In genomic region chr15:82648257-82649103, GRCh38 we compare ENCODE assay signal across 9 cellular contexts. TPM values are rescaled to one million over a fixed set of nuclear protein-coding genes. Genes with fewer than 3 reads are reported as not detected.
A peak's percentile ranks its signal among the peaks of the same experiment; 100 is the strongest.
DNase-seq lines count a peak whose midpoint lies in the region; ATAC-seq and FAIRE-seq lines count a peak whose summit lies in the region.
"Had no signal": no experiment of that assay in that cellular context is flagged by ENCODE, and none has a peak within 500 bp of the region (broad histone marks: within the 10 kb centered on the region; RNA-seq: fewer than 3 reads in every experiment).

No MANE protein-coding gene starts in this region.

- no peak for DNase-seq in activated CD8-positive, alpha-beta T cell treated with anti-CD3 and anti-CD28 coated beads, Interleukin-2, amount 10 ng/mL, durations not matched to agents 7 days and 5 days
- DNase-seq in left ventricle myocardium superior (no peak), HTR-8/SVneo (ENCODE audit: insufficient read length, low spot score) (no peak), dedifferentiated amniotic fluid mesenchymal stem cell (ENCODE audit: extremely low spot score) (no peak), small intestine (no peak)
- DNase-seq: KG1 had no signal

- FAIRE-seq in HTR-8/SVneo (lab: Jason Lieb, UNC), result no peak
- FAIRE-seq in small intestine (lab: Jason Lieb, UNC), result no peak

- H3K4me1 ChIP-seq in ES-I3 (ENCODE audit: insufficient read depth, low read length), result peaks cover 9% of the 10 kb centered on the region
- H3K4me1 ChIP-seq in rectal smooth muscle tissue (ENCODE audit: control insufficient read depth, insufficient read depth, low read length), result no peaks in the 10 kb centered on the region
- peaks cover 0 to 8% of the 10 kb centered on the region in 2 donors for H3K4me1 ChIP-seq in small intestine (ENCODE audit: control insufficient read depth in 2 of 2, insufficient read depth in 1 of 2, low read depth in 1 of 2, low read length in 1 of 2)

- WGBS in small intestine, 3 donors, result 14 to 23% (median 16%) methylated on average over 41 of the region's 41 CpGs

- CTCF ChIA-PET in activated CD8-positive, alpha-beta T cell treated with anti-CD3 and anti-CD28 coated beads, Interleukin-2, amount 10 ng/mL, durations not matched to agents 7 days and 5 days (lab: Charles Lee), result no interaction called here

- peak overlapping the region; percentile 64 for H3K4me3 ChIP-seq in rectal smooth muscle tissue (ENCODE audit: low read length)
- H3K4me3 ChIP-seq in small intestine (ENCODE audit: low read depth in 1 of 2, low read length in 2 of 2), result no peak overlapping the region

- peak overlapping the region; percentile 45; the same call in 1 of the 2 replicates for H3K9ac ChIP-seq in ES-I3 (ENCODE audit: low read depth, low read length)
- H3K9ac ChIP-seq in rectal smooth muscle tissue (ENCODE audit: low read length), result no peak overlapping the region

- peaks cover 3% of the 10 kb centered on the region for H3K4me1 Mint-ChIP-seq in activated CD8-positive, alpha-beta T cell treated with anti-CD3 and anti-CD28 coated beads, Interleukin-2, amount 10 ng/mL, durations not matched to agents 7 days and 5 days (ENCODE audit: low read depth)

- no peaks in the 10 kb centered on the region for H3K27me3 ChIP-seq in rectal smooth muscle tissue (ENCODE audit: control insufficient read depth, insufficient read depth, low read length)
- peaks cover 14 to 20% of the 10 kb centered on the region in 2 donors for H3K27me3 ChIP-seq in small intestine (ENCODE audit: control insufficient read depth in 2 of 2, insufficient read depth in 2 of 2, low read length in 2 of 2)

- intact Hi-C loops in left ventricle myocardium superior (cut with micrococcal nuclease), result no loop called here

- H3K36me3 ChIP-seq in ES-I3 (ENCODE audit: insufficient read depth, low read length), result no peaks in the 10 kb centered on the region
- H3K36me3 ChIP-seq in rectal smooth muscle tissue (ENCODE audit: control insufficient read depth, insufficient read depth, low read length), result no peaks in the 10 kb centered on the region
- no peaks in the 10 kb centered on the region for H3K36me3 ChIP-seq in small intestine (ENCODE audit: control insufficient read depth in 2 of 2, insufficient read depth in 2 of 2, low read length in 2 of 2)

- peak overlapping the region; percentile 52 for H3K4me3 Mint-ChIP-seq in activated CD8-positive, alpha-beta T cell treated with anti-CD3 and anti-CD28 coated beads, Interleukin-2, amount 10 ng/mL, durations not matched to agents 7 days and 5 days

- no peak overlapping the region for H3K27ac ChIP-seq in rectal smooth muscle tissue (ENCODE audit: low read depth, low read length)
- no peak overlapping the region for H3K27ac ChIP-seq in small intestine (ENCODE audit: low read depth in 1 of 2, low read length in 1 of 2)

- H3K9me3 Mint-ChIP-seq in activated CD8-positive, alpha-beta T cell treated with anti-CD3 and anti-CD28 coated beads, Interleukin-2, amount 10 ng/mL, durations not matched to agents 7 days and 5 days (ENCODE audit: insufficient read depth), result no peaks in the 10 kb centered on the region

- peaks cover 39% of the 10 kb centered on the region for H3K27me3 Mint-ChIP-seq in activated CD8-positive, alpha-beta T cell treated with anti-CD3 and anti-CD28 coated beads, Interleukin-2, amount 10 ng/mL, durations not matched to agents 7 days and 5 days (ENCODE audit: low read depth)

- POLR2A ChIA-PET in activated CD8-positive, alpha-beta T cell treated with anti-CD3 and anti-CD28 coated beads, Interleukin-2, amount 10 ng/mL, durations not matched to agents 7 days and 5 days (lab: Charles Lee), result interaction anchor here (1.2 kb wide), 1 partner anchor 102 kb away, joined by 3 read pairs; no protein-coding TSS in a partner anchor

- ATAC-seq in activated CD8-positive, alpha-beta T cell treated with anti-CD3 and anti-CD28 coated beads, Interleukin-2, amount 10 ng/mL, durations not matched to agents 7 days and 5 days, result no peak
- peak; percentile 27 for ATAC-seq in left ventricle myocardium superior
- no peak for ATAC-seq in HG02981 (IDR thresholded peaks at IDR 0.05; ENCODE audit: unreplicated experiment)

- no peak overlapping the region for H3K27ac Mint-ChIP-seq in activated CD8-positive, alpha-beta T cell treated with anti-CD3 and anti-CD28 coated beads, Interleukin-2, amount 10 ng/mL, durations not matched to agents 7 days and 5 days

- H3K36me3 Mint-ChIP-seq in activated CD8-positive, alpha-beta T cell treated with anti-CD3 and anti-CD28 coated beads, Interleukin-2, amount 10 ng/mL, durations not matched to agents 7 days and 5 days (ENCODE audit: low read depth), result no peaks in the 10 kb centered on the region

- no peaks in the 10 kb centered on the region for H3K9me3 ChIP-seq in ES-I3 (ENCODE audit: control insufficient read depth, insufficient read depth, low read length)
- no peaks in the 10 kb centered on the region for H3K9me3 ChIP-seq in small intestine (ENCODE audit: control insufficient read depth, low read depth)

RNA-seq across cellular contexts. Expression of gene CPEB1, which starts 1.3 kb away (rescaled TPM):
- total RNA-seq in activated CD8-positive, alpha-beta T cell treated with anti-CD3 and anti-CD28 coated beads, Interleukin-2, amount 10 ng/mL, durations not matched to agents 7 days and 5 days, result under 1 TPM; 0.18 to 0.29 TPM
- total RNA-seq in left ventricle myocardium superior, result 0.72 TPM
- polyA plus RNA-seq in small intestine, result 1 to 10 TPM in 1 of 3 donors, under 1 TPM in 1, not detected in 1; 0.27 to 2.8 TPM
